ENCODE assay signal across 17 cellular contexts in the genomic region with DNA sequence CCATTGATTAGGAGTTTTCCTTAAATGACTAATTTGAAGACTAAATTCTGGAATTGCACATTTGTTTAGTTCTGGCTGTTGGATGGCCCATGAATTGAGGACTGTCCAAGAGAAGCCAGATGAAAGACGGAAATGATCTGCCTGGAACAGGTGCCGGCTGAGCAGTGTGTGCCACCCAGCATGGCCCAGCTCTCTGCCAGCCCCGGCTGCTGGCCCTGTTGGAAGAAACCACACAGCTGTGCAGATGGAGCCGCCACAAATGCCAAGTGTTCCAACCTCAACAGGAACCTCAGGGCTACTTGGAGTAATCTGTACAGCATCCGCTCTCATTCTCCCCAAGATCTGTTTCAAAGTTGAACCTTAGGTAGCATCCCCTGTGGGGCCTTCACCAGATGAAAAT.
DNase-seq lines count a peak whose midpoint lies in the region; ATAC-seq and TF ChIP-seq lines count a peak whose summit lies in the region.
"Had no signal": no experiment of that assay in that cellular context is flagged by ENCODE, and none has a peak within 500 bp of the region (broad histone marks: within the 10 kb centered on the region; RNA-seq: fewer than 3 reads in every experiment).

No MANE protein-coding gene starts in this region.

- H3K36me3 ChIP-seq in left lung: no peaks in the 10 kb centered on the region
- no peaks in the 10 kb centered on the region for H3K36me3 ChIP-seq in skeletal muscle tissue (ENCODE audit: control insufficient read depth in 3 of 3, insufficient read depth in 3 of 3, low read length in 3 of 3)
- H3K36me3 ChIP-seq: prostate gland had no signal

- ATAC-seq in left lung: no peak
- ATAC-seq in activated naive CD8-positive, alpha-beta T cell treated with anti-CD3 and anti-CD28 coated beads, Interleukin-2, amount 50 U/mL, for 24 hours: no peak
- ATAC-seq: activated naive CD4-positive, alpha-beta T cell treated with anti-CD3 and anti-CD28 coated beads, Interleukin-2, amount 50 U/mL, for 72 hours; HCT116; Panc1 had no signal

- intact Hi-C loops in left lung (cut with DNase I): no loop called here

- H3K27ac ChIP-seq in left lung (peak overlapping the region; percentile 42 to 53), skeletal muscle tissue (ENCODE audit: low read depth, low read length) (peak overlapping the region; percentile 53)
- H3K27ac ChIP-seq: prostate gland had no signal

- peaks cover 0 to 17% of the 10 kb centered on the region in 2 donors for H3K27me3 ChIP-seq in left lung
- H3K27me3 ChIP-seq in skeletal muscle tissue (ENCODE audit: control insufficient read depth in 3 of 3, insufficient read depth in 3 of 3, low read length in 3 of 3): peaks cover 0 to 6% (median 0%) of the 10 kb centered on the region in 3 donors

- H3K4me3 ChIP-seq in left lung (no peak overlapping the region), skeletal muscle tissue (ENCODE audit: low read length in 3 of 3) (no peak overlapping the region)
- H3K4me3 ChIP-seq: prostate gland had no signal

- H3K27me3 Mint-ChIP-seq in activated naive CD8-positive, alpha-beta T cell treated with anti-CD3 and anti-CD28 coated beads, Interleukin-2, amount 50 U/mL, for 24 hours: peaks cover 56% of the 10 kb centered on the region

- no peaks in the 10 kb centered on the region for H3K9me3 ChIP-seq in left lung
- no peaks in the 10 kb centered on the region for H3K9me3 ChIP-seq in skeletal muscle tissue (ENCODE audit: control insufficient read depth in 3 of 3, low read length in 3 of 3)
- H3K9me3 ChIP-seq: prostate gland had no signal

- TF ChIP-seq CTCF in left lung (IDR thresholded peaks at IDR 0.05): no peak

- H3K4me3 Mint-ChIP-seq in activated naive CD8-positive, alpha-beta T cell treated with anti-CD3 and anti-CD28 coated beads, Interleukin-2, amount 50 U/mL, for 24 hours: no peak overlapping the region

- peak; percentile 79 for DNase-seq in LHCN-M2 (ENCODE audit: low read depth)
- peak; percentile 22 for DNase-seq in NCI-H69 (lab: John Stamatoyannopoulos, UW)
- no peak for DNase-seq in left lung
- no peak for DNase-seq in activated CD4-positive, CD25-positive, alpha-beta regulatory T cell treated with anti-CD3 and anti-CD28 coated beads, Interleukin-2, amount 50 U/mL, for 72 hours
- DNase-seq in HCEC 1CT: no peak
- no peak for DNase-seq in ecto neural progenitor cell (ENCODE audit: low spot score)
- no peak for DNase-seq in activated naive CD8-positive, alpha-beta T cell treated with anti-CD3 and anti-CD28 coated beads, Interleukin-2, amount 50 U/mL, for 24 hours
- DNase-seq: activated CD4-positive, alpha-beta T cell treated with anti-CD3 and anti-CD28 coated beads, Interleukin-2, amount 50 U/mL, for 4 hours; activated T-cell treated with anti-CD3 and anti-CD28 coated beads, Interleukin-2, amount 50 U/mL, for 1 hour; DMS153; kidney glomerular epithelial cell; NCI-H187 treated with DMSO at 0.1 percent for 48 hours had no signal

- H3K4me1 Mint-ChIP-seq in activated naive CD8-positive, alpha-beta T cell treated with anti-CD3 and anti-CD28 coated beads, Interleukin-2, amount 50 U/mL, for 24 hours: peaks cover 12% of the 10 kb centered on the region

- H3K9me3 Mint-ChIP-seq in activated naive CD8-positive, alpha-beta T cell treated with anti-CD3 and anti-CD28 coated beads, Interleukin-2, amount 50 U/mL, for 24 hours: no peaks in the 10 kb centered on the region
- H3K9me3 Mint-ChIP-seq: activated naive CD4-positive, alpha-beta T cell treated with anti-CD3 and anti-CD28 coated beads, Interleukin-2, amount 50 U/mL, for 72 hours had no signal

- H3K4me1 ChIP-seq in left lung (peaks cover 0 to 50% of the 10 kb centered on the region in 2 donors), skeletal muscle tissue (ENCODE audit: control insufficient read depth in 3 of 3, insufficient read depth in 3 of 3, low read length in 3 of 3) (peaks cover 21 to 28% (median 26%) of the 10 kb centered on the region in 3 donors)
- H3K4me1 ChIP-seq: prostate gland had no signal

- H3K27ac Mint-ChIP-seq in activated naive CD8-positive, alpha-beta T cell treated with anti-CD3 and anti-CD28 coated beads, Interleukin-2, amount 50 U/mL, for 24 hours: no peak overlapping the region
- H3K27ac Mint-ChIP-seq: activated naive CD4-positive, alpha-beta T cell treated with anti-CD3 and anti-CD28 coated beads, Interleukin-2, amount 50 U/mL, for 72 hours had no signal

- H3K9ac ChIP-seq in skeletal muscle tissue (ENCODE audit: low read depth in 1 of 3, low read length in 3 of 3): no peak overlapping the region

- H3K36me3 Mint-ChIP-seq in activated naive CD8-positive, alpha-beta T cell treated with anti-CD3 and anti-CD28 coated beads, Interleukin-2, amount 50 U/mL, for 24 hours (ENCODE audit: low read depth): no peaks in the 10 kb centered on the region

Comparison
In these comparisons a context has a peak if more than half of its experiments do, and no peak if none do; other contexts are left out.
1. DNase-seq: peak in LHCN-M2 (single experiment) and NCI-H69 (single experiment); none in left lung (0 of 2), activated CD4-positive, CD25-positive, alpha-beta regulatory T cell treated with anti-CD3 and anti-CD28 coated beads, Interleukin-2, amount 50 U/mL, for 72 hours (single experiment), HCEC 1CT (single experiment), ecto neural progenitor cell (single experiment) and activated naive CD8-positive, alpha-beta T cell treated with anti-CD3 and anti-CD28 coated beads, Interleukin-2, amount 50 U/mL, for 24 hours (single experiment).